ENCODE assay signal across 1 cellular context in the genomic region with DNA sequence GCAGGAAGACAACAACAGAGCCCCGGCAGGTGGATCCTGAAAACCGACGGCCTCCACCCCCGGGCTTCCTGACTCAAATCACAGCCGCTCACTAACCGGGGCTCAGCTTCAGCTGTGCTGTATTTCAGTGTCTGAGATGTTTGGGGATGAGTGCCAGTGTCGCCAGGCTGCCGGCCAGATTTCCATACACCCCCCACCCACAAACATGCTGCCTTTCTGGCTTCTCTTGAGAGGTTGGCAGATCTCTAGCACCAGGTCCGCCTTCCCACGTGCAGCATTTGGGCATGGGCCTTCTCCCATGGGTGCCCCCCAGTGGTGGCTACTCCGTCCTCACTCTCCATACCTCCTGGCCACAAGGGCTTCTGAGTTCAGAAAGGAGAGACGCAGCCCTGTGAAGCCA.
TF ChIP-seq lines count a peak whose summit lies in the region.

No MANE protein-coding gene starts in this region.

TF ChIP-seq in SK-N-SH treated with all-trans-retinoic acid at 6 μM for 48 hours, 23 proteins besides CTCF, POLR2A, EP300 and RAD21 (continued from another document):
- TF ChIP-seq, protein P1, sequence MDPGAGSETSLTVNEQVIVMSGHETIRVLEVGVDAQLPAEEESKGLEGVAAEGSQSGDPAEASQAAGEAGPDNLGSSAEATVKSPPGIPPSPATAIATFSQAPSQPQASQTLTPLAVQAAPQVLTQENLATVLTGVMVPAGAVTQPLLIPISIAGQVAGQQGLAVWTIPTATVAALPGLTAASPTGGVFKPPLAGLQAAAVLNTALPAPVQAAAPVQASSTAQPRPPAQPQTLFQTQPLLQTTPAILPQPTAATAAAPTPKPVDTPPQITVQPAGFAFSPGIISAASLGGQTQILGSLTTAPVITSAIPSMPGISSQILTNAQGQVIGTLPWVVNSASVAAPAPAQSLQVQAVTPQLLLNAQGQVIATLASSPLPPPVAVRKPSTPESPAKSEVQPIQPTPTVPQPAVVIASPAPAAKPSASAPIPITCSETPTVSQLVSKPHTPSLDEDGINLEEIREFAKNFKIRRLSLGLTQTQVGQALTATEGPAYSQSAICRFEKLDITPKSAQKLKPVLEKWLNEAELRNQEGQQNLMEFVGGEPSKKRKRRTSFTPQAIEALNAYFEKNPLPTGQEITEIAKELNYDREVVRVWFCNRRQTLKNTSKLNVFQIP (CRISPR knock-in tag; IDR thresholded peaks at IDR 0.05; ENCODE audit: borderline replicate concordance, low read depth) = no peak
- TF ChIP-seq PPARA (CRISPR knock-in tag; IDR thresholded peaks at IDR 0.05; ENCODE audit: borderline replicate concordance) (no peak), ZFP30 (CRISPR knock-in tag; IDR thresholded peaks at IDR 0.05) (no peak), ZFP3 (CRISPR knock-in tag; IDR thresholded peaks at IDR 0.05) (no peak), SNAI2 (CRISPR knock-in tag; IDR thresholded peaks at IDR 0.05) (no peak), ZNF8 (CRISPR knock-in tag; IDR thresholded peaks at IDR 0.05) (no peak)
